In the genomic region with DNA sequence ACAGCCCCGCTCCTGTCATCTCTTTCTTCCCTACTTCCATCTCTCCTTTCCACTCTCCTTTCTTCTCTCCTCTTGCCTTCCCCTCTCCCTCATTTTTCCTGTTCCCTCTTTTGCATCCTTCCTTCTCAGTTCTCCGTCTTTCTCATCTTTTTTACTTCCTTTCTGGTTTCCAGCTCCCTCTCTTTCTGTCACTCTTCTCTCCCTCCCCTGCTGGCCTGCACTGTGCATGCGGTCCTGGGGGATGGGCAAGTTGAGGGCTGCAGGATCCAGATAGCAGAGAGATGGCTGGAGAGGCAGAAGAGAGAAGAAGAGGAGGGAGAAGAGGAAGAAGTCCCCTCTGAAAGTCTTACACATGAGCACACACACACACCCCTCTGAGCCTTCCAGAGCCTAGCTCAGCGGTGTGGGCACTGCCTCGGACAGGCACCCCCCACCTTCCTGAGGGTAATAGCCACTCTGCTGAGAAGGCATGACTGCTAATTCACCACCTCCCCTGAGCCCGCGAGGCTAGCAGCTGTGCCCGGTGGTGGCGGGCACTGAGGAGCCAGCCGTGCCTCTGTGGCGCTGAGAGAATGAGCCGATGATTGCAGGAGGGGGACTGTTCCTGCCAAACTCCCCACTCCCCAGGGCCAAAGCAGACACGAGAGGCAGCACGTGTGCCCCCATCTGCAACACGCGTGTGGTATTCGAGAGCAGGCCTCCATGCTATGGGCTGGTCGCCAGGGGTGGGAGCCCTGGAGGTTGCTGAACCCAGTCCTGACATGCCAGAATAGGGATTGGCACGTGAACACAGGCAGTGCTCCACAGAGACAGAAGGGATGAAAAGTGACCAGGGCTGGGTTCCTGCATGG, we compare ENCODE assay signal across 1 cellular context.
TF ChIP-seq lines count a peak whose summit lies in the region.

No MANE protein-coding gene starts in this region.

TF ChIP-seq in HepG2, 621 proteins besides CTCF, POLR2A, EP300 and RAD21:
- TF ChIP-seq ZNF281 (CRISPR knock-in tag; IDR thresholded peaks at IDR 0.05; ENCODE audit: borderline replicate concordance) (peak; percentile 52), AGO2 (optimal IDR thresholded peaks at IDR 0.05; ENCODE audit: low read depth, low read length) (peak; percentile 94), NFYC (CRISPR knock-in tag; IDR thresholded peaks at IDR 0.05) (no peak), HNRNPL (IDR thresholded peaks at IDR 0.05; ENCODE audit: low read depth, low read length) (0 out of 2 replicates have a peak, but pooled peaks have one; percentile 20), ZNF614 (CRISPR knock-in tag; IDR thresholded peaks at IDR 0.05; ENCODE audit: borderline replicate concordance) (no peak), MIXL1 (CRISPR knock-in tag; IDR thresholded peaks at IDR 0.05) (no peak)
- TF ChIP-seq, protein P1, sequence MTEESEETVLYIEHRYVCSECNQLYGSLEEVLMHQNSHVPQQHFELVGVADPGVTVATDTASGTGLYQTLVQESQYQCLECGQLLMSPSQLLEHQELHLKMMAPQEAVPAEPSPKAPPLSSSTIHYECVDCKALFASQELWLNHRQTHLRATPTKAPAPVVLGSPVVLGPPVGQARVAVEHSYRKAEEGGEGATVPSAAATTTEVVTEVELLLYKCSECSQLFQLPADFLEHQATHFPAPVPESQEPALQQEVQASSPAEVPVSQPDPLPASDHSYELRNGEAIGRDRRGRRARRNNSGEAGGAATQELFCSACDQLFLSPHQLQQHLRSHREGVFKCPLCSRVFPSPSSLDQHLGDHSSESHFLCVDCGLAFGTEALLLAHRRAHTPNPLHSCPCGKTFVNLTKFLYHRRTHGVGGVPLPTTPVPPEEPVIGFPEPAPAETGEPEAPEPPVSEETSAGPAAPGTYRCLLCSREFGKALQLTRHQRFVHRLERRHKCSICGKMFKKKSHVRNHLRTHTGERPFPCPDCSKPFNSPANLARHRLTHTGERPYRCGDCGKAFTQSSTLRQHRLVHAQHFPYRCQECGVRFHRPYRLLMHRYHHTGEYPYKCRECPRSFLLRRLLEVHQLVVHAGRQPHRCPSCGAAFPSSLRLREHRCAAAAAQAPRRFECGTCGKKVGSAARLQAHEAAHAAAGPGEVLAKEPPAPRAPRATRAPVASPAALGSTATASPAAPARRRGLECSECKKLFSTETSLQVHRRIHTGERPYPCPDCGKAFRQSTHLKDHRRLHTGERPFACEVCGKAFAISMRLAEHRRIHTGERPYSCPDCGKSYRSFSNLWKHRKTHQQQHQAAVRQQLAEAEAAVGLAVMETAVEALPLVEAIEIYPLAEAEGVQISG (CRISPR knock-in tag; IDR thresholded peaks at IDR 0.05): no peak
- TF ChIP-seq, protein P2, sequence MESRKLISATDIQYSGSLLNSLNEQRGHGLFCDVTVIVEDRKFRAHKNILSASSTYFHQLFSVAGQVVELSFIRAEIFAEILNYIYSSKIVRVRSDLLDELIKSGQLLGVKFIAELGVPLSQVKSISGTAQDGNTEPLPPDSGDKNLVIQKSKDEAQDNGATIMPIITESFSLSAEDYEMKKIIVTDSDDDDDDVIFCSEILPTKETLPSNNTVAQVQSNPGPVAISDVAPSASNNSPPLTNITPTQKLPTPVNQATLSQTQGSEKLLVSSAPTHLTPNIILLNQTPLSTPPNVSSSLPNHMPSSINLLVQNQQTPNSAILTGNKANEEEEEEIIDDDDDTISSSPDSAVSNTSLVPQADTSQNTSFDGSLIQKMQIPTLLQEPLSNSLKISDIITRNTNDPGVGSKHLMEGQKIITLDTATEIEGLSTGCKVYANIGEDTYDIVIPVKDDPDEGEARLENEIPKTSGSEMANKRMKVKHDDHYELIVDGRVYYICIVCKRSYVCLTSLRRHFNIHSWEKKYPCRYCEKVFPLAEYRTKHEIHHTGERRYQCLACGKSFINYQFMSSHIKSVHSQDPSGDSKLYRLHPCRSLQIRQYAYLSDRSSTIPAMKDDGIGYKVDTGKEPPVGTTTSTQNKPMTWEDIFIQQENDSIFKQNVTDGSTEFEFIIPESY (CRISPR knock-in tag; IDR thresholded peaks at IDR 0.05): peak; percentile 49; the same call in 1 of the 2 replicates
TF ChIP-seq in HepG2: peak in this region for 4.
